In genomic region chr5:111142932-111143331, GRCh38 we compare ENCODE assay signal across 24 cellular contexts. TPM values are rescaled to one million over a fixed set of nuclear protein-coding genes. Genes with fewer than 3 reads are reported as not detected.
A peak's percentile ranks its signal among the peaks of the same experiment; 100 is the strongest.
DNase-seq lines count a peak whose midpoint lies in the region; ATAC-seq and TF ChIP-seq lines count a peak whose summit lies in the region.
"Had no signal": no experiment of that assay in that cellular context is flagged by ENCODE, and none has a peak within 500 bp of the region (broad histone marks: within the 10 kb centered on the region; RNA-seq: fewer than 3 reads in every experiment).

No MANE protein-coding gene starts in this region.

- no peak overlapping the region for H3K27ac Mint-ChIP-seq in GM23338
- no peak overlapping the region for H3K27ac Mint-ChIP-seq in naive thymus-derived CD4-positive, alpha-beta T cell
- H3K27ac Mint-ChIP-seq: activated CD4-positive, alpha-beta memory T cell treated with anti-CD3 and anti-CD28 coated beads for 36 hours; activated naive CD4-positive, alpha-beta T cell treated with anti-CD3 and anti-CD28 coated beads for 36 hours; effector memory CD8-positive, alpha-beta T cell; memory B cell; naive thymus-derived CD8-positive, alpha-beta T cell; T-cell; type B pancreatic cell had no signal

- TF ChIP-seq POLR2A in prostate gland (IDR thresholded peaks at IDR 0.05) = no peak

- no peaks in the 10 kb centered on the region for H3K36me3 Mint-ChIP-seq in GM23338 (ENCODE audit: low read depth)
- H3K36me3 Mint-ChIP-seq in naive thymus-derived CD4-positive, alpha-beta T cell = peaks cover 0 to 3% (median 0%) of the 10 kb centered on the region in 5 donors
- H3K36me3 Mint-ChIP-seq: activated CD4-positive, alpha-beta memory T cell treated with anti-CD3 and anti-CD28 coated beads for 36 hours; memory B cell; naive thymus-derived CD8-positive, alpha-beta T cell; T-cell; type B pancreatic cell had no signal

- no peaks in the 10 kb centered on the region for H4K20me1 ChIP-seq in GM23338 (replicated peaks; ENCODE audit: insufficient read depth)

- no peak overlapping the region for H3K4me2 ChIP-seq in GM23338

- no peaks in the 10 kb centered on the region for H3K9me3 Mint-ChIP-seq in GM23338
- no peaks in the 10 kb centered on the region for H3K9me3 Mint-ChIP-seq in naive thymus-derived CD4-positive, alpha-beta T cell
- H3K9me3 Mint-ChIP-seq: activated CD4-positive, alpha-beta memory T cell treated with anti-CD3 and anti-CD28 coated beads for 36 hours; activated naive CD4-positive, alpha-beta T cell treated with anti-CD3 and anti-CD28 coated beads for 36 hours; effector memory CD8-positive, alpha-beta T cell; memory B cell; naive thymus-derived CD8-positive, alpha-beta T cell; T-cell; type B pancreatic cell had no signal

- H3K79me2 ChIP-seq in GM23338 (replicated peaks; ENCODE audit: insufficient read depth) = no peaks in the 10 kb centered on the region

- peaks cover 1% of the 10 kb centered on the region for H3K27me3 Mint-ChIP-seq in GM23338 (ENCODE audit: insufficient read depth, low read depth, poor library complexity)
- peaks cover 0 to 7% (median 0%) of the 10 kb centered on the region in 5 donors for H3K27me3 Mint-ChIP-seq in naive thymus-derived CD4-positive, alpha-beta T cell
- H3K27me3 Mint-ChIP-seq: activated CD4-positive, alpha-beta memory T cell treated with anti-CD3 and anti-CD28 coated beads for 36 hours; effector memory CD8-positive, alpha-beta T cell; T-cell; type B pancreatic cell had no signal

- ATAC-seq in GM23338 = peak; percentile 61
- ATAC-seq in naive thymus-derived CD4-positive, alpha-beta T cell = no peak
- ATAC-seq: effector memory CD8-positive, alpha-beta T cell; naive thymus-derived CD8-positive, alpha-beta T cell; T-cell had no signal

- CTCF ChIA-PET in naive thymus-derived CD4-positive, alpha-beta T cell (lab: Charles Lee) = interaction anchor here (0.7 kb wide), 1 partner anchor 357 kb away, joined by 3 read pairs; no protein-coding TSS in a partner anchor

- H3K27me3 ChIP-seq in GM23338 (ENCODE audit: insufficient read depth) = no peaks in the 10 kb centered on the region
- no peaks in the 10 kb centered on the region for H3K27me3 ChIP-seq in prostate gland (replicated peaks; ENCODE audit: insufficient read depth)
- H3K27me3 ChIP-seq in naive thymus-derived CD4-positive, alpha-beta T cell (ENCODE audit: control insufficient read depth in 2 of 2, insufficient read depth in 2 of 2, low read length in 2 of 2) = no peaks in the 10 kb centered on the region
- H3K27me3 ChIP-seq: ovary had no signal

- TF ChIP-seq CTCF in GM23338 (conservative IDR thresholded peaks at IDR 0.05; ENCODE audit: low read depth in 2 of 2) = peak; percentile 45 to 75
- TF ChIP-seq CTCF in prostate gland (IDR thresholded peaks at IDR 0.05) = no peak

- H2AFZ ChIP-seq in GM23338 = 0 out of 2 replicates have a peak overlapping the region, but pooled peaks have one; percentile 0

- no peak overlapping the region for H3K4me3 ChIP-seq in GM23338
- no peak overlapping the region for H3K4me3 ChIP-seq in prostate gland
- H3K4me3 ChIP-seq in naive thymus-derived CD4-positive, alpha-beta T cell (ENCODE audit: low read length) = no peak overlapping the region
- H3K4me3 ChIP-seq: ovary had no signal

- POLR2A ChIA-PET in naive thymus-derived CD4-positive, alpha-beta T cell (lab: Charles Lee) = no interaction called here

- intact Hi-C loops in prostate gland (cut with DNase I) = no loop called here
- intact Hi-C loops in naive thymus-derived CD4-positive, alpha-beta T cell (cut with micrococcal nuclease) = no loop called here

- no peak overlapping the region for H3K4me3 Mint-ChIP-seq in GM23338
- no peak overlapping the region for H3K4me3 Mint-ChIP-seq in naive thymus-derived CD4-positive, alpha-beta T cell
- H3K4me3 Mint-ChIP-seq: activated CD4-positive, alpha-beta memory T cell treated with anti-CD3 and anti-CD28 coated beads for 36 hours; activated naive CD4-positive, alpha-beta T cell treated with anti-CD3 and anti-CD28 coated beads for 36 hours; effector memory CD8-positive, alpha-beta T cell; memory B cell; naive thymus-derived CD8-positive, alpha-beta T cell; T-cell; type B pancreatic cell had no signal

- H3F3A ChIP-seq in GM23338 (replicated peaks; ENCODE audit: low read depth) = no peaks in the 10 kb centered on the region

- H3K9me3 ChIP-seq in prostate gland = no peaks in the 10 kb centered on the region
- no peaks in the 10 kb centered on the region for H3K9me3 ChIP-seq in naive thymus-derived CD4-positive, alpha-beta T cell (ENCODE audit: control insufficient read depth in 2 of 3, low read length in 3 of 3)
- H3K9me3 ChIP-seq: ovary had no signal

- H3K4me1 Mint-ChIP-seq in GM23338 = no peaks in the 10 kb centered on the region
- peaks cover 0 to 11% (median 0%) of the 10 kb centered on the region in 7 donors for H3K4me1 Mint-ChIP-seq in naive thymus-derived CD4-positive, alpha-beta T cell
- H3K4me1 Mint-ChIP-seq: memory B cell; naive thymus-derived CD8-positive, alpha-beta T cell; T-cell had no signal

- H3K36me3 ChIP-seq in GM23338 (ENCODE audit: insufficient read depth) = no peaks in the 10 kb centered on the region
- no peaks in the 10 kb centered on the region for H3K36me3 ChIP-seq in prostate gland
- H3K36me3 ChIP-seq in naive thymus-derived CD4-positive, alpha-beta T cell (ENCODE audit: control insufficient read depth in 2 of 3, insufficient read depth in 3 of 3, low read length in 3 of 3) = no peaks in the 10 kb centered on the region
- H3K36me3 ChIP-seq: ovary, WERI-Rb-1 had no signal

- WGBS in prostate gland = 77% methylated on average over 4 of the region's 4 CpGs

- DNase-seq in GM23338 (ENCODE audit: low spot score) (peak; percentile 18), M059J (ENCODE audit: low read depth) (peak; percentile 18), dermis blood vessel endothelial cell (peak; percentile 36), lung microvascular endothelial cell (ENCODE audit: low read depth in 2 of 2) (peak; percentile 17 to 19), NCI-H748 treated with DMSO at 0.1 percent for 48 hours (lab: John Stamatoyannopoulos, UW) (no peak), prostate gland (ENCODE audit: low spot score) (no peak)
- no peak for DNase-seq in naive thymus-derived CD4-positive, alpha-beta T cell
- DNase-seq: activated CD4-positive, alpha-beta memory T cell treated with anti-CD3 and anti-CD28 coated beads for 36 hours; activated naive CD4-positive, alpha-beta T cell treated with anti-CD3 and anti-CD28 coated beads for 36 hours; activated T-cell treated with anti-CD3 and anti-CD28 coated beads, Interleukin-2, amount 50 U/mL, for 1 hour; COR-L47; effector memory CD8-positive, alpha-beta T cell; hippocampal formation; KG1; naive thymus-derived CD8-positive, alpha-beta T cell; NCI-H1092 treated with DMSO at 0.1 percent for 48 hours; NCI-H510A treated with DMSO at 0.1 percent for 48 hours; ovary; SHP77; stimulated activated naive CD4-positive, alpha-beta T cell; T-cell; WERI-Rb-1 had no signal

- no peak overlapping the region for H3K27ac ChIP-seq in GM23338 (ENCODE audit: low read depth)
- no peak overlapping the region for H3K27ac ChIP-seq in prostate gland
- no peak overlapping the region for H3K27ac ChIP-seq in naive thymus-derived CD4-positive, alpha-beta T cell (ENCODE audit: low read depth, low read length)
- H3K27ac ChIP-seq: WERI-Rb-1 had no signal

- H3K9me2 ChIP-seq in GM23338 (ENCODE audit: insufficient read depth) = no peaks in the 10 kb centered on the region

- H3K4me1 ChIP-seq in GM23338 (ENCODE audit: insufficient read depth) (no peaks in the 10 kb centered on the region), prostate gland (replicated peaks) (no peaks in the 10 kb centered on the region)
- no peaks in the 10 kb centered on the region for H3K4me1 ChIP-seq in naive thymus-derived CD4-positive, alpha-beta T cell (ENCODE audit: control insufficient read depth in 2 of 2, insufficient read depth in 2 of 2, low read length in 2 of 2)

TF ChIP-seq in GM23338, 12 proteins besides CTCF, POLR2A, EP300 and RAD21 (continues in another document):
- no peak for TF ChIP-seq ZNF114 (CRISPR knock-in tag; IDR thresholded peaks at IDR 0.05)
- TF ChIP-seq EZH2phosphoT487 (IDR thresholded peaks at IDR 0.05; ENCODE audit: unreplicated experiment) = no peak
- no peak for TF ChIP-seq CREB1 (CRISPR knock-in tag; IDR thresholded peaks at IDR 0.05; ENCODE audit: low read depth)
- no peak for TF ChIP-seq JUNB (IDR thresholded peaks at IDR 0.05; ENCODE audit: unreplicated experiment)
- TF ChIP-seq ZNF331 (CRISPR knock-in tag; IDR thresholded peaks at IDR 0.05; ENCODE audit: low read depth) = no peak
- TF ChIP-seq, protein P1, sequence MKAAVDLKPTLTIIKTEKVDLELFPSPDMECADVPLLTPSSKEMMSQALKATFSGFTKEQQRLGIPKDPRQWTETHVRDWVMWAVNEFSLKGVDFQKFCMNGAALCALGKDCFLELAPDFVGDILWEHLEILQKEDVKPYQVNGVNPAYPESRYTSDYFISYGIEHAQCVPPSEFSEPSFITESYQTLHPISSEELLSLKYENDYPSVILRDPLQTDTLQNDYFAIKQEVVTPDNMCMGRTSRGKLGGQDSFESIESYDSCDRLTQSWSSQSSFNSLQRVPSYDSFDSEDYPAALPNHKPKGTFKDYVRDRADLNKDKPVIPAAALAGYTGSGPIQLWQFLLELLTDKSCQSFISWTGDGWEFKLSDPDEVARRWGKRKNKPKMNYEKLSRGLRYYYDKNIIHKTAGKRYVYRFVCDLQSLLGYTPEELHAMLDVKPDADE (IDR thresholded peaks at IDR 0.05) = no peak

RNA-seq across cellular contexts. Expression of gene WDR36, which starts 50.8 kb away (rescaled TPM):
- 56.8 and 61.1 TPM in 2 replicates for total RNA-seq in GM23338 (2014; rRNA removed; shearing (Covaris generic))
- polyA plus RNA-seq in GM23338 (2016; fragmentation: Nextera tagmentation; extraction: Ambion mirVana) = 14.3 and 18.5 TPM in 2 replicates
- total RNA-seq in M059J (2014; rRNA removed; shearing (Covaris generic)) = 25.3 and 39.0 TPM in 2 replicates
- total RNA-seq in dermis blood vessel endothelial cell = 58.4 and 64.0 TPM in 2 replicates
- total RNA-seq in lung microvascular endothelial cell = 28.5 and 38.3 TPM in 2 replicates
- total RNA-seq in prostate gland = 10 to 100 TPM; 21.0 to 22.4 TPM
- 10 to 100 TPM; 24.8 to 37.4 (median 29.7) TPM for total RNA-seq in naive thymus-derived CD4-positive, alpha-beta T cell
- polyA plus RNA-seq in naive thymus-derived CD4-positive, alpha-beta T cell = 10 to 100 TPM; 24.4 to 30.8 TPM

Comparison
In these comparisons a context has a peak if more than half of its experiments do, and no peak if none do; other contexts are left out.
1. DNase-seq: peak in GM23338 (single experiment), M059J (single experiment), dermis blood vessel endothelial cell (single experiment) and lung microvascular endothelial cell (2 of 2); none in NCI-H748 treated with DMSO at 0.1 percent for 48 hours (single experiment), prostate gland (single experiment) and naive thymus-derived CD4-positive, alpha-beta T cell (0 of 9).
2. CTCF ChIP-seq: peak in GM23338 (2 of 2); none in prostate gland (0 of 4).